Comparison of ENCODE assay signal across 8 cellular contexts in genomic region chr1:7771673-7772299, GRCh38. TPM values are rescaled to one million over a fixed set of nuclear protein-coding genes. Genes with fewer than 3 reads are reported as not detected.
DNase-seq lines count a peak whose midpoint lies in the region; ATAC-seq and TF ChIP-seq lines count a peak whose summit lies in the region.

No MANE protein-coding gene starts in this region.

- H3K4me3 Mint-ChIP-seq in nephron: peak overlapping the region; percentile 92 to 95 (median 95)

- no peaks in the 10 kb centered on the region for H3K9me3 Mint-ChIP-seq in nephron

- peaks cover 41% of the 10 kb centered on the region for H3K36me3 Mint-ChIP-seq in nephron (ENCODE audit: low read depth)

- peak overlapping the region in 58 of 59 donors; percentile 54 to 97 (median 92) for H3K27ac ChIP-seq in dorsolateral prefrontal cortex

- intact Hi-C loops in dorsolateral prefrontal cortex (cut with DNase I): loop anchor here (1.0 to 5.0 kb wide), 2 partner anchors 12 to 89 kb away; no protein-coding TSS in a partner anchor

- TF ChIP-seq CTCF in dorsolateral prefrontal cortex (IDR thresholded peaks at IDR 0.05 in 54 of 56, conservative IDR thresholded peaks at IDR 0.05 in 2 of 56; ENCODE audit: low read depth in 1 of 56, partially characterized antibody in 56 of 56) (no peak), nephron (IDR thresholded peaks at IDR 0.05; ENCODE audit: unreplicated experiment in 3 of 3) (no peak)

- DNase-seq in NCI-H2227 (lab: John Stamatoyannopoulos, UW; ENCODE audit: unreplicated experiment) (peak; percentile 62), NCI-H2227 treated with DMSO at 0.1 percent for 48 hours (lab: John Stamatoyannopoulos, UW) (no peak), MG63 (no peak), dorsolateral prefrontal cortex (no peak), NCI-H510A (lab: John Stamatoyannopoulos, UW) (no peak)
- no peak for DNase-seq in stimulated activated naive CD4-positive, alpha-beta T cell treated with Interleukin-2 at 50 U/mL for 16 hours (lab: John Stamatoyannopoulos, UW)

- no peaks in the 10 kb centered on the region for H3K27me3 ChIP-seq in MG63
- no peaks in the 10 kb centered on the region for H3K27me3 ChIP-seq in dorsolateral prefrontal cortex

- ATAC-seq in GM18870 (IDR thresholded peaks at IDR 0.05; ENCODE audit: unreplicated experiment): no peak

- H3K4me1 Mint-ChIP-seq in nephron: peaks cover 33% of the 10 kb centered on the region

- peak overlapping the region in 2 of 3 experiments; percentile 57 to 86 for H3K27ac Mint-ChIP-seq in nephron

- H3K4me3 ChIP-seq in MG63 (peak overlapping the region; percentile 71), dorsolateral prefrontal cortex (peak overlapping the region; percentile 72 to 98 (median 90))

- no peaks in the 10 kb centered on the region; the same call in 1 of the 2 replicates for H3K9me3 ChIP-seq in MG63

- H3K36me3 ChIP-seq in MG63: peaks cover 28% of the 10 kb centered on the region

- no peaks in the 10 kb centered on the region for H3K27me3 Mint-ChIP-seq in nephron (ENCODE audit: low read depth)

RNA-seq across cellular contexts. Expression of gene VAMP3, which starts 0.7 kb away (rescaled TPM):
- total RNA-seq in MG63 (2014; rRNA removed; shearing (Covaris generic); ENCODE audit: low replicate concordance): 87.1 and 124 TPM in 2 replicates
- 100 to 1,000 TPM in 29 of 120 experiments, 10 to 100 TPM in 91; 51.7 to 189 (median 84.7) TPM for total RNA-seq in dorsolateral prefrontal cortex

RNA-seq across cellular contexts. Expression of gene PER3, which starts 12.3 kb away (rescaled TPM):
- total RNA-seq in MG63 (2014; rRNA removed; shearing (Covaris generic); ENCODE audit: low replicate concordance): 0.67 and 1.2 TPM in 2 replicates
- 10 to 100 TPM; 31.2 to 79.2 (median 50.5) TPM for total RNA-seq in dorsolateral prefrontal cortex

Comparison
In these comparisons a context has a peak if more than half of its experiments do, and no peak if none do; other contexts are left out.
1. RNA of gene PER3, which starts 12.3 kb away (total RNA-seq): 31.2 to 79.2 TPM in dorsolateral prefrontal cortex; 0.67 to 1.2 TPM in MG63; every median in the first group is over 10 times any median in the second.